In genomic region chr17:65027305-65027704, GRCh38 we compare ENCODE assay signal across 8 cellular contexts. TPM values are rescaled to one million over a fixed set of nuclear protein-coding genes. Genes with fewer than 3 reads are reported as not detected.
DNase-seq lines count a peak whose midpoint lies in the region; ATAC-seq and TF ChIP-seq lines count a peak whose summit lies in the region.

No MANE protein-coding gene starts in this region.

- TF ChIP-seq CTCF in fibroblast of villous mesenchyme (IDR thresholded peaks at IDR 0.05; ENCODE audit: insufficient read depth, low read depth, low read length), result peak; percentile 42

- no peaks in the 10 kb centered on the region for H3K9me3 ChIP-seq in MG63

- intact Hi-C loops in Right ventricle myocardium superior (cut with DNase I), result no loop called here

- DNase-seq in activated gamma-delta T cell treated with Interleukin-2 at 50 U/mL for 16 hours (peak; percentile 33), activated gamma-delta T cell (lab: John Stamatoyannopoulos, UW) (no peak), MG63 (peak; percentile 63), fibroblast of villous mesenchyme (ENCODE audit: low read depth) (peak; percentile 73), Right ventricle myocardium superior (no peak), hippocampal formation (lab: John Stamatoyannopoulos, UW) (no peak)
- DNase-seq in activated CD4-positive, alpha-beta T cell treated with anti-CD3 and anti-CD28 coated beads, Interleukin-2, amount 50 U/mL, for 4 hours, result peak; percentile 47 to 58
- peak; percentile 64 for DNase-seq in stimulated activated CD8-positive, alpha-beta memory T cell treated with anti-CD3 and anti-CD28 coated beads, Interleukin-4, amount 100 ng/mL, for 48 hours

- H3K27me3 ChIP-seq in MG63, result no peaks in the 10 kb centered on the region

- H3K36me3 ChIP-seq in MG63, result no peaks in the 10 kb centered on the region

- H3K4me3 ChIP-seq in MG63 (no peak overlapping the region), fibroblast of villous mesenchyme (ENCODE audit: low read depth, low read length) (no peak overlapping the region)

- no peak for ATAC-seq in Right ventricle myocardium superior (ENCODE audit: poor library complexity)

RNA-seq across cellular contexts. Expression of gene GNA13, which starts 29.2 kb away (rescaled TPM):
- 22.7 and 42.2 TPM in 2 replicates for total RNA-seq in MG63 (2014; rRNA removed; shearing (Covaris generic); ENCODE audit: low replicate concordance)
- total RNA-seq in fibroblast of villous mesenchyme (62.5 and 82.5 TPM in 2 replicates), Right ventricle myocardium superior (21.1 TPM)

Comparison
In these comparisons a context has a peak if more than half of its experiments do, and no peak if none do; other contexts are left out.
1. DNase-seq: peak in activated gamma-delta T cell treated with Interleukin-2 at 50 U/mL for 16 hours (single experiment), MG63 (single experiment), activated CD4-positive, alpha-beta T cell treated with anti-CD3 and anti-CD28 coated beads, Interleukin-2, amount 50 U/mL, for 4 hours (2 of 2), fibroblast of villous mesenchyme (single experiment) and stimulated activated CD8-positive, alpha-beta memory T cell treated with anti-CD3 and anti-CD28 coated beads, Interleukin-4, amount 100 ng/mL, for 48 hours (single experiment); none in activated gamma-delta T cell (single experiment), Right ventricle myocardium superior (single experiment) and hippocampal formation (0 of 2).